23 cellular contexts compared by ENCODE assay signal in genomic region chr3:23886311-23886710, GRCh38. TPM values are rescaled to one million over a fixed set of nuclear protein-coding genes. Genes with fewer than 3 reads are reported as not detected.
DNase-seq lines count a peak whose midpoint lies in the region; ATAC-seq, FAIRE-seq and TF ChIP-seq lines count a peak whose summit lies in the region.
"Had no signal": no experiment of that assay in that cellular context is flagged by ENCODE, and none has a peak within 500 bp of the region (broad histone marks: within the 10 kb centered on the region; RNA-seq: fewer than 3 reads in every experiment).

No MANE protein-coding gene starts in this region.

- no peaks in the 10 kb centered on the region for H3K4me1 ChIP-seq in GM23338 (ENCODE audit: insufficient read depth)
- H3K4me1 ChIP-seq: Caco-2 had no signal

- peaks cover 9% of the 10 kb centered on the region for H3K4me1 Mint-ChIP-seq in CD4-positive, alpha-beta T cell (ENCODE audit: low read depth)
- peaks cover 7% of the 10 kb centered on the region; the same call in 2 of the 3 replicates for H3K4me1 Mint-ChIP-seq in GM23338
- peaks cover 6% of the 10 kb centered on the region for H3K4me1 Mint-ChIP-seq in central memory CD8-positive, alpha-beta T cell
- no peaks in the 10 kb centered on the region for H3K4me1 Mint-ChIP-seq in stimulated activated effector memory CD8-positive, alpha-beta T cell treated with anti-CD3 and anti-CD28 coated beads, Interleukin-12 subunit alpha, Interleukin-12 subunit beta, amount 100 ng/mL, for 72 hours
- H3K4me1 Mint-ChIP-seq in activated T-helper 17 cell treated with anti-CD3 and anti-CD28 coated beads, Interleukin-2, amount 50 U/mL, for 72 hours: no peaks in the 10 kb centered on the region

- TF ChIP-seq POLR2A in H54 (IDR thresholded peaks at IDR 0.05; ENCODE audit: low read depth, low read length): no peak

- no peaks in the 10 kb centered on the region for H3K9me3 ChIP-seq in CD4-positive, alpha-beta T cell (ENCODE audit: control insufficient read depth, low read length)
- H3K9me3 ChIP-seq: Caco-2, HAP-1 had no signal

- ATAC-seq in CD4-positive, alpha-beta T cell (ENCODE audit: poor library complexity): no peak
- ATAC-seq in GM23338: no peak
- no peak for ATAC-seq in central memory CD8-positive, alpha-beta T cell (replicated peaks; ENCODE audit: extremely low read depth, poor library complexity, severe bottlenecking)
- no peak for ATAC-seq in stimulated activated effector memory CD8-positive, alpha-beta T cell treated with anti-CD3 and anti-CD28 coated beads, Interleukin-12 subunit alpha, Interleukin-12 subunit beta, amount 100 ng/mL, for 72 hours
- no peak for ATAC-seq in activated T-helper 17 cell treated with anti-CD3 and anti-CD28 coated beads, Interleukin-2, amount 50 U/mL, for 72 hours (replicated peaks)
- ATAC-seq: SK-N-SH treated with all-trans-retinoic acid at 6 μM for 48 hours had no signal

- peaks cover 11% of the 10 kb centered on the region for H4K20me1 ChIP-seq in GM23338 (replicated peaks; ENCODE audit: insufficient read depth)

- H3F3A ChIP-seq in GM23338 (replicated peaks; ENCODE audit: low read depth): no peaks in the 10 kb centered on the region

- no peak overlapping the region for H3K4me3 Mint-ChIP-seq in CD4-positive, alpha-beta T cell
- H3K4me3 Mint-ChIP-seq in GM23338: no peak overlapping the region
- H3K4me3 Mint-ChIP-seq in central memory CD8-positive, alpha-beta T cell: no peak overlapping the region
- no peak overlapping the region for H3K4me3 Mint-ChIP-seq in stimulated activated effector memory CD8-positive, alpha-beta T cell treated with anti-CD3 and anti-CD28 coated beads, Interleukin-12 subunit alpha, Interleukin-12 subunit beta, amount 100 ng/mL, for 72 hours
- no peak overlapping the region for H3K4me3 Mint-ChIP-seq in activated T-helper 17 cell treated with anti-CD3 and anti-CD28 coated beads, Interleukin-2, amount 50 U/mL, for 72 hours
- H3K4me3 Mint-ChIP-seq: CD14-positive monocyte had no signal

- H3K27ac ChIP-seq in CD4-positive, alpha-beta T cell (ENCODE audit: low read depth, low read length): no peak overlapping the region
- 0 out of 2 replicates have a peak overlapping the region, but pooled peaks have one; percentile 33 for H3K27ac ChIP-seq in GM23338 (ENCODE audit: low read depth)
- H3K27ac ChIP-seq: KMS-11, RWPE1 had no signal

- no peaks in the 10 kb centered on the region for H3K36me3 ChIP-seq in GM23338 (ENCODE audit: insufficient read depth)

- H3K27ac Mint-ChIP-seq in CD4-positive, alpha-beta T cell: peak overlapping the region; percentile 15
- H3K27ac Mint-ChIP-seq in GM23338: peak overlapping the region; percentile 49
- peak overlapping the region; percentile 42 for H3K27ac Mint-ChIP-seq in central memory CD8-positive, alpha-beta T cell (ENCODE audit: low read depth)
- H3K27ac Mint-ChIP-seq in stimulated activated effector memory CD8-positive, alpha-beta T cell treated with anti-CD3 and anti-CD28 coated beads, Interleukin-12 subunit alpha, Interleukin-12 subunit beta, amount 100 ng/mL, for 72 hours: peak overlapping the region; percentile 33
- no peak overlapping the region for H3K27ac Mint-ChIP-seq in activated T-helper 17 cell treated with anti-CD3 and anti-CD28 coated beads, Interleukin-2, amount 50 U/mL, for 72 hours

- H3K79me2 ChIP-seq in GM23338 (replicated peaks; ENCODE audit: insufficient read depth): peaks cover 41% of the 10 kb centered on the region

- no peak overlapping the region for H3K4me3 ChIP-seq in GM23338
- H3K4me3 ChIP-seq: HAP-1 had no signal

- POLR2A ChIA-PET in CD4-positive, alpha-beta T cell (lab: Charles Lee): no interaction called here

- no peaks in the 10 kb centered on the region for H3K9me3 Mint-ChIP-seq in CD4-positive, alpha-beta T cell
- peaks cover 4% of the 10 kb centered on the region; the same call in 1 of the 3 replicates for H3K9me3 Mint-ChIP-seq in GM23338
- no peaks in the 10 kb centered on the region for H3K9me3 Mint-ChIP-seq in central memory CD8-positive, alpha-beta T cell
- no peaks in the 10 kb centered on the region for H3K9me3 Mint-ChIP-seq in stimulated activated effector memory CD8-positive, alpha-beta T cell treated with anti-CD3 and anti-CD28 coated beads, Interleukin-12 subunit alpha, Interleukin-12 subunit beta, amount 100 ng/mL, for 72 hours
- H3K9me3 Mint-ChIP-seq in activated T-helper 17 cell treated with anti-CD3 and anti-CD28 coated beads, Interleukin-2, amount 50 U/mL, for 72 hours: no peaks in the 10 kb centered on the region

- CTCF ChIA-PET in CD4-positive, alpha-beta T cell (lab: Charles Lee): no interaction called here

- no peak for TF ChIP-seq CTCF in CD4-positive, alpha-beta T cell (IDR thresholded peaks at IDR 0.05)
- TF ChIP-seq CTCF in GM23338 (conservative IDR thresholded peaks at IDR 0.05; ENCODE audit: low read depth in 2 of 2): no peak

- FAIRE-seq in H54 (lab: Jason Lieb, UNC): no peak

- no peaks in the 10 kb centered on the region for H3K27me3 Mint-ChIP-seq in CD4-positive, alpha-beta T cell
- peaks cover 3% of the 10 kb centered on the region for H3K27me3 Mint-ChIP-seq in GM23338 (ENCODE audit: insufficient read depth, low read depth, poor library complexity)
- no peaks in the 10 kb centered on the region for H3K27me3 Mint-ChIP-seq in central memory CD8-positive, alpha-beta T cell
- no peaks in the 10 kb centered on the region for H3K27me3 Mint-ChIP-seq in activated T-helper 17 cell treated with anti-CD3 and anti-CD28 coated beads, Interleukin-2, amount 50 U/mL, for 72 hours

- intact Hi-C loops in CD4-positive, alpha-beta T cell (cut with DNase I, micrococcal nuclease): no loop called here

- no peak overlapping the region for H2AFZ ChIP-seq in GM23338

- H3K27me3 ChIP-seq in CD4-positive, alpha-beta T cell (ENCODE audit: control insufficient read depth, insufficient read depth, low read length): no peaks in the 10 kb centered on the region
- H3K27me3 ChIP-seq in GM23338 (ENCODE audit: insufficient read depth): no peaks in the 10 kb centered on the region

- H3K4me2 ChIP-seq in GM23338: no peak overlapping the region
- H3K4me2 ChIP-seq: KMS-11 had no signal

- H3K9me2 ChIP-seq in GM23338 (ENCODE audit: insufficient read depth): no peaks in the 10 kb centered on the region

- DNase-seq in CD4-positive, alpha-beta T cell: no peak
- DNase-seq in GM23338 (ENCODE audit: low spot score) (no peak), H54 (ENCODE audit: insufficient read length, low spot score) (no peak), NCI-H524 (lab: John Stamatoyannopoulos, UW) (no peak)
- DNase-seq in central memory CD8-positive, alpha-beta T cell (ENCODE audit: low spot score in 2 of 2): no peak
- no peak for DNase-seq in stimulated activated effector memory CD8-positive, alpha-beta T cell treated with anti-CD3 and anti-CD28 coated beads, Interleukin-12 subunit alpha, Interleukin-12 subunit beta, amount 100 ng/mL, for 72 hours (ENCODE audit: low spot score in 2 of 2)
- DNase-seq: AML-193, Caco-2, DMS153, GDM1, NCI-H1417, NCI-H187, NCI-H2107, NCI-H510A treated with DMSO at 0.1 percent for 48 hours, NCI-H82, OCI-M1, SIG-M5 had no signal

- peaks cover 26% of the 10 kb centered on the region for H3K36me3 Mint-ChIP-seq in CD4-positive, alpha-beta T cell (ENCODE audit: low read depth)
- H3K36me3 Mint-ChIP-seq in GM23338 (ENCODE audit: low read depth): peaks cover 29% of the 10 kb centered on the region
- H3K36me3 Mint-ChIP-seq in central memory CD8-positive, alpha-beta T cell (ENCODE audit: insufficient read depth): peaks cover 5% of the 10 kb centered on the region
- peaks cover 6% of the 10 kb centered on the region for H3K36me3 Mint-ChIP-seq in stimulated activated effector memory CD8-positive, alpha-beta T cell treated with anti-CD3 and anti-CD28 coated beads, Interleukin-12 subunit alpha, Interleukin-12 subunit beta, amount 100 ng/mL, for 72 hours
- peaks cover 19% of the 10 kb centered on the region for H3K36me3 Mint-ChIP-seq in activated T-helper 17 cell treated with anti-CD3 and anti-CD28 coated beads, Interleukin-2, amount 50 U/mL, for 72 hours (ENCODE audit: low read depth)

RNA-seq across cellular contexts. Expression of gene NKIRAS1, which starts 30.5 kb away (rescaled TPM):
- 1 to 10 TPM; 3.2 to 3.8 TPM for total RNA-seq in CD4-positive, alpha-beta T cell
- 7.6 and 9.7 TPM in 2 replicates for total RNA-seq in GM23338 (2014; rRNA removed; shearing (Covaris generic))
- polyA plus RNA-seq in GM23338 (2016; fragmentation: Nextera tagmentation; extraction: Ambion mirVana): 5.9 and 9.2 TPM in 2 replicates
- 1 to 10 TPM; 5.1 to 6.2 TPM for total RNA-seq in activated T-helper 17 cell treated with anti-CD3 and anti-CD28 coated beads, Interleukin-2, amount 50 U/mL, for 72 hours

RNA-seq across cellular contexts. Expression of gene RPL15, which starts 30.6 kb away (rescaled TPM):
- total RNA-seq in CD4-positive, alpha-beta T cell: 1,000 to 10,000 TPM; 2,331 to 2,343 TPM
- 2,713 and 2,868 TPM in 2 replicates for total RNA-seq in GM23338 (2014; rRNA removed; shearing (Covaris generic))
- 3,117 and 3,223 TPM in 2 replicates for polyA plus RNA-seq in GM23338 (2016; fragmentation: Nextera tagmentation; extraction: Ambion mirVana)
- 1,000 to 10,000 TPM; 2,157 to 2,530 TPM for total RNA-seq in activated T-helper 17 cell treated with anti-CD3 and anti-CD28 coated beads, Interleukin-2, amount 50 U/mL, for 72 hours

RNA-seq across cellular contexts. Expression of gene NR1D2, which starts 58.8 kb away (rescaled TPM):
- total RNA-seq in CD4-positive, alpha-beta T cell: 100 to 1,000 TPM; 111 to 113 TPM
- 18.6 and 20.7 TPM in 2 replicates for total RNA-seq in GM23338 (2014; rRNA removed; shearing (Covaris generic))
- 4.6 and 6.6 TPM in 2 replicates for polyA plus RNA-seq in GM23338 (2016; fragmentation: Nextera tagmentation; extraction: Ambion mirVana)
- 10 to 100 TPM; 10.6 to 15.9 TPM for total RNA-seq in activated T-helper 17 cell treated with anti-CD3 and anti-CD28 coated beads, Interleukin-2, amount 50 U/mL, for 72 hours
